In the genomic region with DNA sequence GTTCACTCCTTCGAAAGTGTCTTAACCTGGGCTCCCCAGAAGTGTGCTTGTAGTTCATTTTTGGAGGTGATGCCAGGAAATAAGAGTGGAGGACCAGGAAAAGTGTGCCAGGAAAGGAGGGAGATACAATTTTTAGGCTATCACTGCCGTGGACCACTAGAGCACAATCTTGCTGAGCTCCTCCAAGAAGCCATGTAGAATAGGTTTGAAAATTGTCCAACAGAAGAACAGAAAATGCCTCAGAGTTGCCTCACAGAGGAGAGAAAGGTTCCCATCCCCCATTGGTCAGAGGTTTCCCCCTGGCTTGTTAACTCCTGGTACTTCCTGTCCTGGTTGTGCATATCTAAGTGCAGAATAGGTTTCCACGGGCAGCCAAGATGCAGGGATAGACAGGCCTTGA, we compare ENCODE assay signal across 21 cellular contexts.
"Had no signal": no experiment of that assay in that cellular context is flagged by ENCODE, and none has a peak within 500 bp of the region (broad histone marks: within the 10 kb centered on the region; RNA-seq: fewer than 3 reads in every experiment).

No MANE protein-coding gene starts in this region.

- H3K4me3 ChIP-seq: colonic mucosa, right atrium auricular region, sigmoid colon, skin epidermis, thyroid gland had no signal

- H3K36me3 Mint-ChIP-seq: type B pancreatic cell had no signal

- H3K27ac Mint-ChIP-seq: endodermal cell; naive thymus-derived CD4-positive, alpha-beta T cell; nephron progenitor cell; stimulated activated naive B cell treated with anti-CD40 and anti-IgM and Interleukin-4, amounts not matched to agents 10 μg/mL and 1 μg/mL and 100 μg/mL, for 72 hours; type B pancreatic cell had no signal

- H3K27me3 ChIP-seq: colonic mucosa, foreskin keratinocyte, right atrium auricular region, sigmoid colon, thyroid gland had no signal

- FAIRE-seq: endothelial cell of umbilical vein, islet of Langerhans, urothelium cell line had no signal

- DNase-seq: colonic mucosa; dermis blood vessel endothelial cell; effector CD4-positive, alpha-beta T cell; endodermal cell; erythroblast; foreskin keratinocyte; kidney glomerular epithelial cell; naive thymus-derived CD4-positive, alpha-beta T cell; nephron progenitor cell; posterior cingulate gyrus; sigmoid colon; stimulated activated CD4-positive, alpha-beta T cell treated with anti-CD3 and anti-CD28 coated beads, Interleukin-2, amount 100 ng/mL, for 24 hours; stimulated activated CD4-positive, alpha-beta T cell treated with anti-CD3 and anti-CD28 coated beads, Interleukin-4, amount 100 ng/mL, for 4 hours; stimulated activated naive B cell treated with anti-CD40 and anti-IgM and Interleukin-4, amounts not matched to agents 10 μg/mL and 1 μg/mL and 100 μg/mL, for 72 hours; thyroid gland had no signal

- H3K27me3 Mint-ChIP-seq: naive thymus-derived CD4-positive, alpha-beta T cell; stimulated activated naive B cell treated with anti-CD40 and anti-IgM and Interleukin-4, amounts not matched to agents 10 μg/mL and 1 μg/mL and 100 μg/mL, for 72 hours; type B pancreatic cell had no signal

- H3K4me3 Mint-ChIP-seq: endodermal cell; naive thymus-derived CD4-positive, alpha-beta T cell; nephron progenitor cell; stimulated activated naive B cell treated with anti-CD40 and anti-IgM and Interleukin-4, amounts not matched to agents 10 μg/mL and 1 μg/mL and 100 μg/mL, for 72 hours; type B pancreatic cell had no signal

- H3K4me1 Mint-ChIP-seq: endodermal cell; naive thymus-derived CD4-positive, alpha-beta T cell; nephron progenitor cell; stimulated activated naive B cell treated with anti-CD40 and anti-IgM and Interleukin-4, amounts not matched to agents 10 μg/mL and 1 μg/mL and 100 μg/mL, for 72 hours had no signal

- H3K9me3 Mint-ChIP-seq: type B pancreatic cell had no signal

- H3K36me3 ChIP-seq: colonic mucosa, right atrium auricular region, sigmoid colon, thyroid gland had no signal
